9 cellular contexts compared by ENCODE assay signal in the genomic region with DNA sequence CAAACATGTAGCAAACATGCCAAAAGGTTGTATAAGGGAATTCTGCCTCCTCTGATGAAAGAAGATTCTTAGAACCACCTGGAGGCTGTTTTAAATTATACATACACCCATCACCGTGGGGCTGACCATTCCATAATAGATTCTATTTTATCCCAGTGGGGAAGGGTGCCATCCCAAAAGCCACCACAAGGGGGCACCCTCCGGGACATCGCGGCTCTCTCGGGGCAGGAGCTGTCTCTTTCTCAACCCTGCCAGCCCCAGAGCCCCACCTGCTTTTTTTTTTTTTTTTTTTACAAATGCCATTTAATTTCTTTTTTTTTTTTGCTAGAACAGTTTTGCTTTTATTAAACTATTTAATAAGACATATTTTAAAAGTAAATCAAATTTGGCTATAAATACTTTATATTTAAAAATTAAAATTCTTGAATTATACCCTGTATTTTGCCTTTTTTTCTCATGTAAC. TPM values are rescaled to one million over a fixed set of nuclear protein-coding genes. Genes with fewer than 3 reads are reported as not detected.
DNase-seq lines count a peak whose midpoint lies in the region; ATAC-seq lines count a peak whose summit lies in the region.
"Had no signal": no experiment of that assay in that cellular context is flagged by ENCODE, and none has a peak within 500 bp of the region (broad histone marks: within the 10 kb centered on the region; RNA-seq: fewer than 3 reads in every experiment).

No MANE protein-coding gene starts in this region.

- no peaks in the 10 kb centered on the region for H3K9me3 ChIP-seq in mesenchymal stem cell (ENCODE audit: control insufficient read depth, low read length)

- H2BK12ac ChIP-seq in mesenchymal stem cell (ENCODE audit: low read length in 2 of 2): no peak overlapping the region

- H3K14ac ChIP-seq in mesenchymal stem cell (ENCODE audit: low read length in 2 of 2): no peak overlapping the region

- H2BK5ac ChIP-seq in mesenchymal stem cell (ENCODE audit: low read depth, low read length, poor library complexity, severe bottlenecking): no peak overlapping the region

- peaks cover 9% of the 10 kb centered on the region for H3K4me1 ChIP-seq in mesenchymal stem cell (ENCODE audit: control insufficient read depth, insufficient read depth, low read depth, low read length)

- no peak overlapping the region for H3K23ac ChIP-seq in mesenchymal stem cell (ENCODE audit: low read length in 2 of 2)

- no peak overlapping the region for H4K8ac ChIP-seq in mesenchymal stem cell (ENCODE audit: low read length)

- H2BK15ac ChIP-seq in mesenchymal stem cell (ENCODE audit: low read depth, poor library complexity, severe bottlenecking): no peak overlapping the region

- no peak overlapping the region for H3K27ac ChIP-seq in mesenchymal stem cell (ENCODE audit: low read length, poor library complexity, severe bottlenecking)
- H3K27ac ChIP-seq: epithelial cell of prostate had no signal

- H4K91ac ChIP-seq in mesenchymal stem cell (ENCODE audit: low read length): no peak overlapping the region

- H3K4me2 ChIP-seq in mesenchymal stem cell (ENCODE audit: low read length, poor library complexity, severe bottlenecking): no peak overlapping the region

- H3K27me3 ChIP-seq in mesenchymal stem cell (ENCODE audit: control insufficient read depth in 1 of 2, insufficient read depth in 1 of 2, low read length in 2 of 2): no peaks in the 10 kb centered on the region

- no peak overlapping the region for H2BK120ac ChIP-seq in mesenchymal stem cell (ENCODE audit: low read depth, low read length)

- peaks cover 5% of the 10 kb centered on the region for H3K79me1 ChIP-seq in mesenchymal stem cell (replicated peaks; ENCODE audit: low read length, poor library complexity, severe bottlenecking)

- no peak overlapping the region for H3K4me3 ChIP-seq in mesenchymal stem cell (ENCODE audit: insufficient read depth in 1 of 2, low read depth in 1 of 2, low read length in 2 of 2)

- H2AK5ac ChIP-seq in mesenchymal stem cell (ENCODE audit: low read length, severe bottlenecking): no peak overlapping the region

- DNase-seq in ELR (ENCODE audit: low read depth) (peak; percentile 67), NCI-H526 (lab: John Stamatoyannopoulos, UW) (peak; percentile 19 to 47), ecto neural progenitor cell (ENCODE audit: low spot score) (peak; percentile 83), mesenchymal stem cell (peak; percentile 62)
- DNase-seq in activated CD4-positive, alpha-beta T cell treated with anti-CD3 and anti-CD28 coated beads, Interleukin-2, amount 50 U/mL, for 4 hours: peak; percentile 65 to 72
- DNase-seq in stimulated activated CD8-positive, alpha-beta memory T cell treated with anti-CD3 and anti-CD28 coated beads, Interleukin-4, amount 100 ng/mL, for 48 hours: peak; percentile 89

- ATAC-seq in HG02642 (IDR thresholded peaks at IDR 0.05; ENCODE audit: poor library complexity, unreplicated experiment): peak; percentile 75
- ATAC-seq in HG03095 (IDR thresholded peaks at IDR 0.05; ENCODE audit: unreplicated experiment): no peak

- no peak overlapping the region for H3K18ac ChIP-seq in mesenchymal stem cell (ENCODE audit: low read depth in 1 of 2, low read length in 2 of 2)

- H3K9ac ChIP-seq in mesenchymal stem cell (ENCODE audit: low read length): no peak overlapping the region

- WGBS in mesenchymal stem cell: 1% methylated on average over 5 of the region's 5 CpGs

- no peak overlapping the region for H3K4ac ChIP-seq in mesenchymal stem cell (ENCODE audit: low read depth in 1 of 2, low read length in 2 of 2)

- H3K36me3 ChIP-seq in mesenchymal stem cell (ENCODE audit: control insufficient read depth in 1 of 2, insufficient read depth in 2 of 2, low read depth in 1 of 2, low read length in 2 of 2): peaks cover 0 to 3% of the 10 kb centered on the region in 2 experiments

- H2AFZ ChIP-seq in mesenchymal stem cell (ENCODE audit: low read depth, low read length): no peak overlapping the region

RNA-seq across cellular contexts. Expression of a gene that starts 8.6 kb away (rescaled TPM):
- 15.4 TPM for polyA plus RNA-seq in mesenchymal stem cell (2013, experiment 1 of 2)
- polyA plus RNA-seq in mesenchymal stem cell (2013, experiment 2 of 2): 15.4 TPM

Comparison
In these comparisons a context has a peak if more than half of its experiments do, and no peak if none do; other contexts are left out.
1. DNase-seq: peak in every context shown above with its lines; median percentile 89 in stimulated activated CD8-positive, alpha-beta memory T cell treated with anti-CD3 and anti-CD28 coated beads, Interleukin-4, amount 100 ng/mL, for 48 hours; 83 in ecto neural progenitor cell; 68 in activated CD4-positive, alpha-beta T cell treated with anti-CD3 and anti-CD28 coated beads, Interleukin-2, amount 50 U/mL, for 4 hours; 67 in ELR; 62 in mesenchymal stem cell; 33 in NCI-H526.